25 cellular contexts compared by ENCODE assay signal in genomic region chr11:15727125-15727524, GRCh38.
"Had no signal": no experiment of that assay in that cellular context is flagged by ENCODE, and none has a peak within 500 bp of the region (broad histone marks: within the 10 kb centered on the region; RNA-seq: fewer than 3 reads in every experiment).

No MANE protein-coding gene starts in this region.

- H3K27me3 Mint-ChIP-seq: activated B cell treated with CpG ODN at 0.5 μM for 24 hours had no signal

- H3K9me3 ChIP-seq: Peyer's patch had no signal

- H3K36me3 Mint-ChIP-seq: activated CD8-positive, alpha-beta memory T cell treated with anti-CD3 and anti-CD28 coated beads, Interleukin-2, amount 10 ng/mL, durations not matched to agents 7 days and 5 days; activated naive CD4-positive, alpha-beta T cell treated with anti-CD3 and anti-CD28 coated beads, Interleukin-2, amount 50 U/mL, for 72 hours; brain; T-cell had no signal

- H3K4me1 ChIP-seq: Peyer's patch had no signal

- ATAC-seq: activated CD8-positive, alpha-beta memory T cell treated with anti-CD3 and anti-CD28 coated beads, Interleukin-2, amount 10 ng/mL, durations not matched to agents 7 days and 5 days; activated naive CD4-positive, alpha-beta T cell treated with anti-CD3 and anti-CD28 coated beads, Interleukin-2, amount 50 U/mL, for 72 hours; activated naive CD8-positive, alpha-beta T cell treated with anti-CD3 and anti-CD28 coated beads, Interleukin-2, amount 50 U/mL, for 24 hours; activated T-cell treated with anti-CD3 and anti-CD28 coated beads, Interleukin-2, amount 50 U/mL, for 4 hours; T-cell had no signal

- H3K4me3 Mint-ChIP-seq: activated B cell treated with CpG ODN at 0.5 μM for 24 hours; activated CD4-positive, alpha-beta T cell treated with anti-CD3 and anti-CD28 coated beads, Interleukin-2, amount 10 ng/mL, durations not matched to agents 24 days and 14 days; activated CD8-positive, alpha-beta memory T cell treated with anti-CD3 and anti-CD28 coated beads, Interleukin-2, amount 10 ng/mL, durations not matched to agents 7 days and 5 days; activated naive CD8-positive, alpha-beta T cell treated with anti-CD3 and anti-CD28 coated beads, Interleukin-2, amount 50 U/mL, for 24 hours; activated T-cell treated with anti-CD3 and anti-CD28 coated beads, Interleukin-2, amount 50 U/mL, for 4 hours; brain; T-cell had no signal

- H3K4me1 Mint-ChIP-seq: activated B cell treated with CpG ODN at 0.5 μM for 24 hours; activated CD4-positive, alpha-beta T cell treated with anti-CD3 and anti-CD28 coated beads, Interleukin-2, amount 10 ng/mL, durations not matched to agents 24 days and 14 days; activated CD8-positive, alpha-beta memory T cell treated with anti-CD3 and anti-CD28 coated beads, Interleukin-2, amount 10 ng/mL, durations not matched to agents 7 days and 5 days; activated naive CD8-positive, alpha-beta T cell treated with anti-CD3 and anti-CD28 coated beads, Interleukin-2, amount 50 U/mL, for 24 hours; T-cell had no signal

- H3K27me3 ChIP-seq: Peyer's patch had no signal

- H3K36me3 ChIP-seq: Peyer's patch had no signal

- H3K4me3 ChIP-seq: Peyer's patch had no signal

- H3K27ac ChIP-seq: RWPE1 had no signal

- H3K27ac Mint-ChIP-seq: activated B cell treated with CpG ODN at 0.5 μM for 24 hours; activated CD4-positive, alpha-beta T cell treated with anti-CD3 and anti-CD28 coated beads, Interleukin-2, amount 10 ng/mL, durations not matched to agents 24 days and 14 days; activated CD8-positive, alpha-beta memory T cell treated with anti-CD3 and anti-CD28 coated beads, Interleukin-2, amount 10 ng/mL, durations not matched to agents 7 days and 5 days; activated naive CD4-positive, alpha-beta T cell treated with anti-CD3 and anti-CD28 coated beads, Interleukin-2, amount 50 U/mL, for 72 hours; activated naive CD8-positive, alpha-beta T cell treated with anti-CD3 and anti-CD28 coated beads, Interleukin-2, amount 50 U/mL, for 24 hours; T-cell had no signal

- DNase-seq: activated B cell treated with CpG ODN at 0.5 μM for 24 hours; activated CD4-positive, alpha-beta T cell treated with anti-CD3 and anti-CD28 coated beads for 1 hour; activated CD4-positive, alpha-beta T cell treated with anti-CD3 and anti-CD28 coated beads, Interleukin-2, amount 10 ng/mL, durations not matched to agents 24 days and 14 days; activated CD4-positive, alpha-beta T cell treated with anti-CD3 and anti-CD28 coated beads, Interleukin-2, amount 50 U/mL, for 48 hours; activated CD8-positive, alpha-beta memory T cell treated with anti-CD3 and anti-CD28 coated beads, Interleukin-2, amount 10 ng/mL, durations not matched to agents 7 days and 5 days; activated effector memory CD4-positive, alpha-beta T cell treated with anti-CD3 and anti-CD28 coated beads, Interleukin-2, amount 50 U/mL, for 16 hours; activated naive CD4-positive, alpha-beta T cell treated with Interleukin-2 at 50 U/mL for 16 hours; activated naive CD8-positive, alpha-beta T cell treated with anti-CD3 and anti-CD28 coated beads, Interleukin-2, amount 50 U/mL, for 24 hours; activated T-cell treated with anti-CD3 and anti-CD28 coated beads, Interleukin-2, amount 50 U/mL, for 4 hours; amniotic stem cell; KBM-7; NCI-H1048; NCI-H146; NCI-H187 treated with DMSO at 0.1 percent for 48 hours; NCI-H2081 treated with DMSO at 0.1 percent for 48 hours; NCI-H446; NCI-H524; Peyer's patch; SHP77 treated with DMSO at 0.1 percent for 48 hours; T-cell; T-helper 2 cell; T1000 had no signal

- H3K9me3 Mint-ChIP-seq: activated B cell treated with CpG ODN at 0.5 μM for 24 hours; activated CD4-positive, alpha-beta T cell treated with anti-CD3 and anti-CD28 coated beads, Interleukin-2, amount 10 ng/mL, durations not matched to agents 24 days and 14 days; activated naive CD4-positive, alpha-beta T cell treated with anti-CD3 and anti-CD28 coated beads, Interleukin-2, amount 50 U/mL, for 72 hours; activated naive CD8-positive, alpha-beta T cell treated with anti-CD3 and anti-CD28 coated beads, Interleukin-2, amount 50 U/mL, for 24 hours; activated T-cell treated with anti-CD3 and anti-CD28 coated beads, Interleukin-2, amount 50 U/mL, for 4 hours; T-cell had no signal
